Comparison of ENCODE assay signal across 10 cellular contexts in genomic region chr7:111091623-111092370, GRCh38. TPM values are rescaled to one million over a fixed set of nuclear protein-coding genes. Genes with fewer than 3 reads are reported as not detected.
DNase-seq lines count a peak whose midpoint lies in the region; ATAC-seq and TF ChIP-seq lines count a peak whose summit lies in the region.
"Had no signal": no experiment of that assay in that cellular context is flagged by ENCODE, and none has a peak within 500 bp of the region (broad histone marks: within the 10 kb centered on the region; RNA-seq: fewer than 3 reads in every experiment).

No MANE protein-coding gene starts in this region.

- H3K36me3 Mint-ChIP-seq in progenitor cell of endocrine pancreas (ENCODE audit: insufficient read depth): no peaks in the 10 kb centered on the region

- CTCF ChIA-PET in GM10248 (lab: Yijun Ruan, JAX): interaction anchor here (1.0 to 3.8 kb wide), 5 partner anchors 9 to 638 kb away, joined by 3 to 18 read pairs (median 3); no protein-coding TSS in a partner anchor

- H3K9me3 Mint-ChIP-seq in progenitor cell of endocrine pancreas (ENCODE audit: low read depth): no peaks in the 10 kb centered on the region

- POLR2A ChIA-PET in GM10248 (lab: Yijun Ruan, JAX): no interaction called here

- DNase-seq in NCI-H1694 (lab: John Stamatoyannopoulos, UW) (peak; percentile 13), coronary artery (ENCODE audit: low spot score) (no peak), progenitor cell of endocrine pancreas (ENCODE audit: low spot score, unreplicated experiment) (no peak), GM10248 (ENCODE audit: extremely low spot score) (no peak), cortex of kidney (lab: John Stamatoyannopoulos, UW) (no peak)
- DNase-seq in stimulated activated CD4-positive, alpha-beta T cell treated with anti-CD3 and anti-CD28 coated beads, Interleukin-4, amount 100 ng/mL, for 4 hours: no peak

- H3K27ac ChIP-seq in coronary artery: no peak overlapping the region
- H3K27ac ChIP-seq: HL-60 had no signal

- H3K4me3 Mint-ChIP-seq in progenitor cell of endocrine pancreas (ENCODE audit: low read depth): peak overlapping the region; percentile 54

- ATAC-seq in GM19035 (IDR thresholded peaks at IDR 0.05; ENCODE audit: unreplicated experiment): peak; percentile 32
- no peak for ATAC-seq in HG02970 (IDR thresholded peaks at IDR 0.05; ENCODE audit: low FRiP score, unreplicated experiment)

- peaks cover 32% of the 10 kb centered on the region for H3K4me1 Mint-ChIP-seq in progenitor cell of endocrine pancreas (ENCODE audit: low read depth)

- H3K27me3 Mint-ChIP-seq in progenitor cell of endocrine pancreas: no peaks in the 10 kb centered on the region

- H3K4me3 ChIP-seq in coronary artery: peak overlapping the region; percentile 63

- TF ChIP-seq CTCF in coronary artery (IDR thresholded peaks at IDR 0.05) (no peak), progenitor cell of endocrine pancreas (IDR thresholded peaks at IDR 0.05; ENCODE audit: unreplicated experiment) (no peak), GM10248 (IDR thresholded peaks at IDR 0.05; ENCODE audit: control extremely low read depth, extremely low read depth, low read depth, missing control alignments) (no peak)

- H3K27ac Mint-ChIP-seq in progenitor cell of endocrine pancreas: no peak overlapping the region

RNA-seq across cellular contexts. Expression of gene LRRN3, which starts 0.9 kb away (rescaled TPM):
- total RNA-seq in progenitor cell of endocrine pancreas: 1.6 and 1.7 TPM in 2 replicates
- total RNA-seq: bronchial epithelial cell had no signal
